Comparison of ENCODE assay signal across 13 cellular contexts in the genomic region with DNA sequence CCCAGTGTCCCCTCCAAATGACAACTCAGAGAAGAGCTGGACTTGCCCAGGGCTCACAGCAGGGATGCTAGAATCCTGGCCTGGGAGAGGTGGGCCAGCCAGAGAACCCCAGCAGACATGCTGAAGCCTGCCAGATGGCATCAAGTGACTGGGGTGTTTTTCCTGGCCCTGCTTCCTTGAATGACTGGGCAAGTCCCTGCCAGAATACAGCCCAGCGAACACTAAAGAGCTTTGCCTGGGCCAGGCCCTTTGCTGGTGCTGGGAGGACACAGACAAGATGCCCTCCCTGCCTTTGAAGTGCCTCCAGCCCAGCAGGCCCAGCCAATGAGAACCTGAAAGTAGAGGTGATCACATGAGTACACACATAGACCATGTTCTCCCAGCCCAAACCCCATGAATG. TPM values are rescaled to one million over a fixed set of nuclear protein-coding genes. Genes with fewer than 3 reads are reported as not detected.
DNase-seq lines count a peak whose midpoint lies in the region; ATAC-seq and TF ChIP-seq lines count a peak whose summit lies in the region.
"Had no signal": no experiment of that assay in that cellular context is flagged by ENCODE, and none has a peak within 500 bp of the region (broad histone marks: within the 10 kb centered on the region; RNA-seq: fewer than 3 reads in every experiment).

No MANE protein-coding gene starts in this region.

- CTCF ChIA-PET in CD8-positive, alpha-beta memory T cell (lab: Charles Lee), result interaction anchor here (1.6 kb wide), 1 partner anchor 35 kb away, joined by 3 read pairs; no protein-coding TSS in a partner anchor
- CTCF ChIA-PET in SK-N-SH (lab: Yijun Ruan, JAX), result interaction anchor here (1.2 to 3.3 kb wide), 4 partner anchors 11 to 132 kb away, joined by 4 to 18 read pairs (median 6); a partner anchor contains a TSS

- TF ChIP-seq EP300 in SK-N-SH (IDR thresholded peaks at IDR 0.05; ENCODE audit: borderline replicate concordance in 1 of 2, low read depth in 1 of 2, low read length in 1 of 2), result no peak

- no peaks in the 10 kb centered on the region for H3F3A ChIP-seq in SK-N-SH (replicated peaks; ENCODE audit: insufficient read depth)

- POLR2A ChIA-PET in CD8-positive, alpha-beta memory T cell (lab: Charles Lee), result interaction anchor here (1.0 kb wide), 1 partner anchor 10 kb away, joined by 3 read pairs; no protein-coding TSS in a partner anchor
- POLR2A ChIA-PET in SK-N-SH (lab: Yijun Ruan, JAX), result no interaction called here

- WGBS in right cardiac atrium, result 48% methylated on average over 1 of the region's 1 CpG
- no CpG with 5 or more reads among the region's 1 CpG for WGBS in SK-N-SH (ENCODE audit: low lambda C conversion rate)

- no peak for TF ChIP-seq CTCF in uterus (IDR thresholded peaks at IDR 0.05)
- TF ChIP-seq CTCF in SK-N-SH (IDR thresholded peaks at IDR 0.05), result no peak

- no peaks in the 10 kb centered on the region for H3K79me2 ChIP-seq in SK-N-SH (ENCODE audit: insufficient read depth)

- no peak overlapping the region for H3K4me2 ChIP-seq in SK-N-SH

- no peaks in the 10 kb centered on the region for H3K36me3 ChIP-seq in CD8-positive, alpha-beta memory T cell (ENCODE audit: insufficient read depth, low read length)
- H3K36me3 ChIP-seq in MG63 (peaks cover 4% of the 10 kb centered on the region), uterus (no peaks in the 10 kb centered on the region), SK-N-SH (replicated peaks in 1 of 2; ENCODE audit: control insufficient read depth in 1 of 2, insufficient read depth in 2 of 2, low read length in 1 of 2) (no peaks in the 10 kb centered on the region)
- H3K36me3 ChIP-seq: neutrophil had no signal

- no peak overlapping the region for H3K27ac ChIP-seq in CD8-positive, alpha-beta memory T cell (ENCODE audit: low read depth, low read length)
- H3K27ac ChIP-seq in right cardiac atrium (ENCODE audit: low read length) (peak overlapping the region; percentile 32), uterus (no peak overlapping the region), SK-N-SH (ENCODE audit: low read depth in 2 of 2, low read length in 1 of 2) (no peak overlapping the region; a peak in 1 of 4 replicates)
- H3K27ac ChIP-seq: neutrophil had no signal

- TF ChIP-seq RAD21 in SK-N-SH (IDR thresholded peaks at IDR 0.05; ENCODE audit: low read length), result no peak

- H3K4me1 Mint-ChIP-seq in CD8-positive, alpha-beta memory T cell, result peaks cover 14 to 38% (median 15%) of the 10 kb centered on the region in 3 donors

- H3K36me3 Mint-ChIP-seq in CD8-positive, alpha-beta memory T cell, result peaks cover 0 to 11% (median 0%) of the 10 kb centered on the region in 3 donors
- H3K36me3 Mint-ChIP-seq: activated CD4-positive, alpha-beta memory T cell treated with anti-CD3 and anti-CD28 coated beads for 36 hours had no signal

- no peaks in the 10 kb centered on the region for H3K9me3 Mint-ChIP-seq in CD8-positive, alpha-beta memory T cell
- H3K9me3 Mint-ChIP-seq: activated CD4-positive, alpha-beta memory T cell treated with anti-CD3 and anti-CD28 coated beads for 36 hours had no signal

- TF ChIP-seq POLR2A in uterus (IDR thresholded peaks at IDR 0.05), result no peak

- intact Hi-C loops in right cardiac atrium (cut with DNase I) (no loop called here), uterus (cut with DNase I; ENCODE audit: low total_unique reads) (no loop called here)

- H3K4me3 Mint-ChIP-seq in CD8-positive, alpha-beta memory T cell, result no peak overlapping the region
- H3K4me3 Mint-ChIP-seq: activated CD4-positive, alpha-beta memory T cell treated with anti-CD3 and anti-CD28 coated beads for 36 hours had no signal

- no peak overlapping the region for H3K9ac ChIP-seq in SK-N-SH

- H2AFZ ChIP-seq in SK-N-SH (ENCODE audit: low read depth), result no peak overlapping the region

- H4K20me1 ChIP-seq in SK-N-SH (ENCODE audit: insufficient read depth), result no peaks in the 10 kb centered on the region

- peaks cover 0 to 1% of the 10 kb centered on the region in 2 donors for H3K27me3 Mint-ChIP-seq in CD8-positive, alpha-beta memory T cell
- H3K27me3 Mint-ChIP-seq: activated CD4-positive, alpha-beta memory T cell treated with anti-CD3 and anti-CD28 coated beads for 36 hours had no signal

- ATAC-seq in right cardiac atrium (peak in 1 of 2 donors; percentile 36), HG03045 (IDR thresholded peaks at IDR 0.05; ENCODE audit: unreplicated experiment) (no peak), GM21825 (IDR thresholded peaks at IDR 0.05; ENCODE audit: unreplicated experiment) (no peak)

- DNase-seq in CD8-positive, alpha-beta memory T cell, result peak in 1 of 5 donors; percentile 32
- peak; percentile 92 for DNase-seq in MG63
- peak; percentile 67 for DNase-seq in astrocyte of the hippocampus (ENCODE audit: low read depth, low spot score)
- DNase-seq in right cardiac atrium, result peak in 2 of 3 donors; percentile 55 to 76
- no peak for DNase-seq in uterus
- DNase-seq in SK-N-SH, result no peak
- DNase-seq: activated CD4-positive, alpha-beta memory T cell treated with anti-CD3 and anti-CD28 coated beads for 36 hours; activated naive CD4-positive, alpha-beta T cell treated with Interleukin-2 at 50 U/mL for 16 hours; foreskin melanocyte had no signal

- H3K27me3 ChIP-seq in CD8-positive, alpha-beta memory T cell (ENCODE audit: insufficient read depth, low read length, poor library complexity, severe bottlenecking), result no peaks in the 10 kb centered on the region
- H3K27me3 ChIP-seq in MG63 (peaks cover 4% of the 10 kb centered on the region), right cardiac atrium (ENCODE audit: control insufficient read depth, insufficient read depth) (no peaks in the 10 kb centered on the region), uterus (no peaks in the 10 kb centered on the region), SK-N-SH (ENCODE audit: insufficient read depth) (no peaks in the 10 kb centered on the region)

- peaks cover 17% of the 10 kb centered on the region for H3K4me1 ChIP-seq in CD8-positive, alpha-beta memory T cell (ENCODE audit: insufficient read depth, low read length)
- no peaks in the 10 kb centered on the region for H3K4me1 ChIP-seq in right cardiac atrium (ENCODE audit: control insufficient read depth, insufficient read depth, low read length)
- H3K4me1 ChIP-seq in uterus, result peaks cover 0 to 5% of the 10 kb centered on the region in 2 donors
- H3K4me1 ChIP-seq in SK-N-SH (ENCODE audit: control insufficient read depth in 1 of 2, insufficient read depth in 2 of 2, low read depth in 1 of 2, low read length in 1 of 2), result peaks cover 0 to 16% of the 10 kb centered on the region in 2 experiments; a peak in 1 of 4 replicates

- no peaks in the 10 kb centered on the region for H3K9me3 ChIP-seq in CD8-positive, alpha-beta memory T cell (ENCODE audit: low read length)
- H3K9me3 ChIP-seq in MG63, result no peaks in the 10 kb centered on the region
- H3K9me3 ChIP-seq in right cardiac atrium (ENCODE audit: control insufficient read depth, low read length), result no peaks in the 10 kb centered on the region
- H3K9me3 ChIP-seq in uterus, result no peaks in the 10 kb centered on the region
- H3K9me3 ChIP-seq in SK-N-SH, result no peaks in the 10 kb centered on the region
- H3K9me3 ChIP-seq: neutrophil had no signal

- H3K27ac Mint-ChIP-seq in CD8-positive, alpha-beta memory T cell, result peak overlapping the region in 5 of 8 donors; percentile 17 to 74 (median 46)
- H3K27ac Mint-ChIP-seq: activated CD4-positive, alpha-beta memory T cell treated with anti-CD3 and anti-CD28 coated beads for 36 hours had no signal

- no peaks in the 10 kb centered on the region for H3K9me2 ChIP-seq in SK-N-SH

- H3K4me3 ChIP-seq in CD8-positive, alpha-beta memory T cell (ENCODE audit: low read length), result no peak overlapping the region
- H3K4me3 ChIP-seq in MG63, result no peak overlapping the region
- no peak overlapping the region for H3K4me3 ChIP-seq in right cardiac atrium (ENCODE audit: low read length)
- no peak overlapping the region for H3K4me3 ChIP-seq in uterus
- no peak overlapping the region for H3K4me3 ChIP-seq in SK-N-SH (ENCODE audit: low read depth in 2 of 2, low read length in 1 of 2)

RNA-seq across cellular contexts. Expression of a gene that starts 11.5 kb away (rescaled TPM):
- total RNA-seq in CD8-positive, alpha-beta memory T cell, result 10 to 100 TPM; 11.9 to 12.8 TPM
- polyA plus RNA-seq in CD8-positive, alpha-beta memory T cell, result 18.5 TPM
- total RNA-seq in MG63 (2014; rRNA removed; shearing (Covaris generic); ENCODE audit: low replicate concordance), result 9.3 and 15.5 TPM in 2 replicates
- total RNA-seq in right cardiac atrium, result 1 to 10 TPM; 5.5 to 9.2 (median 7.9) TPM
- polyA plus RNA-seq in right cardiac atrium, result 6.3 TPM
- total RNA-seq in uterus, result 10 to 100 TPM in 1 of 4 donors, 1 to 10 TPM in 3; 5.4 to 11.5 (median 6.9) TPM
- polyA plus RNA-seq in SK-N-SH (2012; rRNA removed), result 4.8 and 7.6 TPM in 2 replicates
- polyA plus RNA-seq in SK-N-SH (2012; cell fraction: cytosol; rRNA removed), result 3.2 and 5.1 TPM in 2 replicates
- 8.5 and 8.8 TPM in 2 replicates for polyA plus RNA-seq in SK-N-SH (2012; cell fraction: nucleus; rRNA removed)

RNA-seq across cellular contexts. Expression of a gene that starts 12.3 kb away (rescaled TPM):
- total RNA-seq in CD8-positive, alpha-beta memory T cell, result 10 to 100 TPM; 66.6 to 68.5 TPM
- 68.1 TPM for polyA plus RNA-seq in CD8-positive, alpha-beta memory T cell
- 17.9 and 23.9 TPM in 2 replicates for total RNA-seq in MG63 (2014; rRNA removed; shearing (Covaris generic); ENCODE audit: low replicate concordance)
- total RNA-seq in right cardiac atrium (10 to 100 TPM; 24.5 to 35.3 (median 29.3) TPM), uterus (10 to 100 TPM in 2 of 4 donors, 1 to 10 TPM in 2; 2.0 to 34.9 (median 14.9) TPM)
- polyA plus RNA-seq in right cardiac atrium (25.9 TPM), SK-N-SH (2012; rRNA removed) (87.3 and 94.1 TPM in 2 replicates)
- 53.0 and 69.3 TPM in 2 replicates for polyA plus RNA-seq in SK-N-SH (2012; cell fraction: cytosol; rRNA removed)
- 39.0 and 44.4 TPM in 2 replicates for polyA plus RNA-seq in SK-N-SH (2012; cell fraction: nucleus; rRNA removed)

RNA-seq across cellular contexts. Expression of a gene that starts 18.0 kb away (rescaled TPM):
- total RNA-seq in CD8-positive, alpha-beta memory T cell, result not detected
- not detected for polyA plus RNA-seq in CD8-positive, alpha-beta memory T cell
- total RNA-seq in MG63 (2014; rRNA removed; shearing (Covaris generic); ENCODE audit: low replicate concordance), result not detected in 2 replicates
- not detected for total RNA-seq in right cardiac atrium
- polyA plus RNA-seq in right cardiac atrium, result not detected
- not detected for total RNA-seq in uterus
- 0.05 TPM in 1 of 2 replicates, not detected in the other for polyA plus RNA-seq in SK-N-SH (2012; rRNA removed)
- polyA plus RNA-seq in SK-N-SH (2012; cell fraction: cytosol; rRNA removed), result under 0.01 TPM in 1 of 2 replicates, not detected in the other
- 0.05 TPM in 1 of 2 replicates, not detected in the other for polyA plus RNA-seq in SK-N-SH (2012; cell fraction: nucleus; rRNA removed)
- total RNA-seq: activated CD4-positive, alpha-beta memory T cell treated with anti-CD3 and anti-CD28 coated beads for 36 hours had no signal
- polyA plus RNA-seq: BJ had no signal

RNA-seq across cellular contexts. Expression of a gene that starts 36.6 kb away (rescaled TPM):
- total RNA-seq in CD8-positive, alpha-beta memory T cell, result 1 to 10 TPM in 1 of 2 experiments, under 1 TPM in 1; 0.97 to 1.1 TPM
- 0.16 TPM for polyA plus RNA-seq in CD8-positive, alpha-beta memory T cell
- total RNA-seq in MG63 (2014; rRNA removed; shearing (Covaris generic); ENCODE audit: low replicate concordance), result 9.9 and 14.5 TPM in 2 replicates
- total RNA-seq in right cardiac atrium, result 10 to 100 TPM; 51.2 to 72.6 (median 64.8) TPM
- polyA plus RNA-seq in right cardiac atrium, result 41.2 TPM
- 10 to 100 TPM in 1 of 4 donors, 1 to 10 TPM in 1, under 1 TPM in 2; under 0.01 to 12.5 (median 2.6) TPM for total RNA-seq in uterus
- 2.6 and 3.1 TPM in 2 replicates for polyA plus RNA-seq in SK-N-SH (2012; rRNA removed)
- 1.1 and 2.2 TPM in 2 replicates for polyA plus RNA-seq in SK-N-SH (2012; cell fraction: cytosol; rRNA removed)
- 3.5 and 3.9 TPM in 2 replicates for polyA plus RNA-seq in SK-N-SH (2012; cell fraction: nucleus; rRNA removed)

Comparison
In these comparisons a context has a peak if more than half of its experiments do, and no peak if none do; other contexts are left out.
1. DNase-seq: peak in MG63 (single experiment), astrocyte of the hippocampus (single experiment) and right cardiac atrium (2 of 3); none in uterus (0 of 2) and SK-N-SH (single experiment).